ENCODE assay signal across 8 cellular contexts in the genomic region with DNA sequence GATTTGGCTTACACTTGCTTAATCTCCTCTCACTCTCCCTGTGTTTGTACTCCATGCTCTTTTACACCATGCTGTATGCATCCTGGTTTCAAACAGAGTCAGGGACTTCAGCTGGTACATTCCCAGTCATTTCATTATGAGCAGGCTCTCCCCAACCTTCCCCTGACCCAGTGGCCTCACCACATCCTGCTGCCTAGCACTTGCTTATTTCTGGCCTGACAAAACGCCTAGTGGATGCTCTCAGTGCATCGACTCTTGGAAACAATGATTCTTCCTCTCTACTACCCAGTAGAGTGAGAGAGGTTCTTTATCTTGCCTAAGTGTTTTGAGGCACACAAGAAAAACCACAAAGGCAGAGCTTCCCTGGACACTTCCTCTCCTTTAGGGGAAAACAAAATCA.
DNase-seq lines count a peak whose midpoint lies in the region; ATAC-seq and TF ChIP-seq lines count a peak whose summit lies in the region.

No MANE protein-coding gene starts in this region.

- H3K9me3 Mint-ChIP-seq in activated T-cell treated with anti-CD3 and anti-CD28 coated beads, Interleukin-2, amount 50 U/mL, for 72 hours: no peaks in the 10 kb centered on the region
- H3K9me3 Mint-ChIP-seq in mesothelial cell of epicardium: no peaks in the 10 kb centered on the region

- DNase-seq in Daoy (ENCODE audit: low read depth) (peak; percentile 93), mesothelial cell of epicardium (ENCODE audit: low spot score in 2 of 2, unreplicated experiment in 2 of 2) (no peak), activated gamma-delta T cell (lab: John Stamatoyannopoulos, UW) (no peak), epidermal melanocyte (ENCODE audit: insufficient read length, low spot score) (no peak), NCI-H69 (lab: John Stamatoyannopoulos, UW) (no peak)
- peak; percentile 50 to 56 for DNase-seq in activated T-cell treated with anti-CD3 and anti-CD28 coated beads, Interleukin-2, amount 50 U/mL, for 72 hours

- no peak overlapping the region for H3K4me3 Mint-ChIP-seq in activated T-cell treated with anti-CD3 and anti-CD28 coated beads, Interleukin-2, amount 50 U/mL, for 72 hours
- H3K4me3 Mint-ChIP-seq in mesothelial cell of epicardium: no peak overlapping the region

- peaks cover 25% of the 10 kb centered on the region for H3K27me3 Mint-ChIP-seq in activated T-cell treated with anti-CD3 and anti-CD28 coated beads, Interleukin-2, amount 50 U/mL, for 72 hours (ENCODE audit: low read depth)
- no peaks in the 10 kb centered on the region for H3K27me3 Mint-ChIP-seq in mesothelial cell of epicardium (ENCODE audit: low read depth)

- ATAC-seq in GM19452 (IDR thresholded peaks at IDR 0.05; ENCODE audit: unreplicated experiment) (peak; percentile 61), HG03469 (IDR thresholded peaks at IDR 0.05; ENCODE audit: unreplicated experiment) (peak; percentile 35)
- peak; percentile 89 to 91 for ATAC-seq in activated T-cell treated with anti-CD3 and anti-CD28 coated beads, Interleukin-2, amount 50 U/mL, for 72 hours (replicated peaks in 1 of 2)

- H3K27ac Mint-ChIP-seq in activated T-cell treated with anti-CD3 and anti-CD28 coated beads, Interleukin-2, amount 50 U/mL, for 72 hours: no peak overlapping the region
- peak overlapping the region; percentile 15 for H3K27ac Mint-ChIP-seq in mesothelial cell of epicardium

- peaks cover 38% of the 10 kb centered on the region for H3K4me1 Mint-ChIP-seq in activated T-cell treated with anti-CD3 and anti-CD28 coated beads, Interleukin-2, amount 50 U/mL, for 72 hours (ENCODE audit: low read depth)
- H3K4me1 Mint-ChIP-seq in mesothelial cell of epicardium: peaks cover 25% of the 10 kb centered on the region

- H3K36me3 Mint-ChIP-seq in activated T-cell treated with anti-CD3 and anti-CD28 coated beads, Interleukin-2, amount 50 U/mL, for 72 hours (ENCODE audit: insufficient read depth in 2 of 2): no peaks in the 10 kb centered on the region
- H3K36me3 Mint-ChIP-seq in mesothelial cell of epicardium: no peaks in the 10 kb centered on the region

- TF ChIP-seq CTCF in mesothelial cell of epicardium (IDR thresholded peaks at IDR 0.05; ENCODE audit: unreplicated experiment): no peak

Comparison
In these comparisons a context has a peak if more than half of its experiments do, and no peak if none do; other contexts are left out.
1. DNase-seq: peak in Daoy (single experiment) and activated T-cell treated with anti-CD3 and anti-CD28 coated beads, Interleukin-2, amount 50 U/mL, for 72 hours (2 of 2); none in mesothelial cell of epicardium (0 of 2), activated gamma-delta T cell (single experiment), epidermal melanocyte (single experiment) and NCI-H69 (single experiment).
2. ATAC-seq: peak in every context shown above with its lines; median percentile 90 in activated T-cell treated with anti-CD3 and anti-CD28 coated beads, Interleukin-2, amount 50 U/mL, for 72 hours; 61 in GM19452; 35 in HG03469.